25 cellular contexts compared by ENCODE assay signal in the genomic region with DNA sequence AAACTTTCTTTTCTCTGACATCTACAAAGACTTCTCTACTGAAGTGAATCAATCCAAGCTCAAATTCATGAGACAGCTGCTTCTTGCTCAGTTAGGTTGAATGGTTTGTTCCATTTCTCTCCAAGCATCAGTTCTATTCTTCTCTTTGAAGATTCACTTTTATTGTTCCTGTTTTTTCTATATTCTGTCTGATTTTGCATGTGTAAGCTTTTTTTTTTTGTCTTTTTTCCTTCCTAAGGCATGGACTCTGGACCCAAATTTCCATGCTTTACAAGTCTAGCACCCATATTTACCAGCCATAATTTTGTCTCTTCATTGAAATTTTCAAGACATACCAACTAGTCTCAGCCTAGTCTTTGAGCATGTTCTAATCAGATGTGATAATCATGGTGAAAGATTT. TPM values are rescaled to one million over a fixed set of nuclear protein-coding genes. Genes with fewer than 3 reads are reported as not detected.
DNase-seq lines count a peak whose midpoint lies in the region; ATAC-seq, FAIRE-seq and TF ChIP-seq lines count a peak whose summit lies in the region.
"Had no signal": no experiment of that assay in that cellular context is flagged by ENCODE, and none has a peak within 500 bp of the region (broad histone marks: within the 10 kb centered on the region; RNA-seq: fewer than 3 reads in every experiment).

No MANE protein-coding gene starts in this region.

- TF ChIP-seq CTCF in HepG2 (CRISPR knock-in tag; IDR thresholded peaks at IDR 0.05) (no peak), right lobe of liver (IDR thresholded peaks at IDR 0.05) (no peak), kidney (IDR thresholded peaks at IDR 0.05; ENCODE audit: borderline replicate concordance, extremely low read depth, insufficient read depth) (no peak)

- H2AFZ ChIP-seq in HepG2 (ENCODE audit: low read length) = no peak overlapping the region

- POLR2A ChIA-PET in HepG2 (lab: Yijun Ruan, JAX) = no interaction called here
- POLR2A ChIA-PET in activated CD4-positive, alpha-beta T cell treated with anti-CD3 and anti-CD28 coated beads, Interleukin-2, amount 10 ng/mL, durations not matched to agents 7 days and 5 days (lab: Charles Lee) = no interaction called here

- H3K36me3 Mint-ChIP-seq in activated CD4-positive, alpha-beta T cell treated with anti-CD3 and anti-CD28 coated beads, Interleukin-2, amount 10 ng/mL, durations not matched to agents 7 days and 5 days (ENCODE audit: low read depth) = no peaks in the 10 kb centered on the region
- no peaks in the 10 kb centered on the region for H3K36me3 Mint-ChIP-seq in activated CD8-positive, alpha-beta memory T cell treated with anti-CD3 and anti-CD28 coated beads, Interleukin-2, amount 10 ng/mL, durations not matched to agents 7 days and 5 days
- H3K36me3 Mint-ChIP-seq: CD4-positive, alpha-beta memory T cell had no signal

- no peak overlapping the region for H3K4me3 Mint-ChIP-seq in activated CD4-positive, alpha-beta T cell treated with anti-CD3 and anti-CD28 coated beads, Interleukin-2, amount 10 ng/mL, durations not matched to agents 7 days and 5 days
- H3K4me3 Mint-ChIP-seq in activated CD8-positive, alpha-beta memory T cell treated with anti-CD3 and anti-CD28 coated beads, Interleukin-2, amount 10 ng/mL, durations not matched to agents 7 days and 5 days = no peak overlapping the region
- H3K4me3 Mint-ChIP-seq: CD4-positive, alpha-beta memory T cell; HFFc6 had no signal

- intact Hi-C loops in HepG2 (cut with micrococcal nuclease; ENCODE audit: unreplicated experiment) (no loop called here), right lobe of liver (cut with DNase I) (no loop called here), kidney (cut with DNase I) (no loop called here)

- ATAC-seq in HepG2 = no peak
- no peak for ATAC-seq in right lobe of liver
- ATAC-seq in activated CD8-positive, alpha-beta memory T cell treated with anti-CD3 and anti-CD28 coated beads, Interleukin-2, amount 10 ng/mL, durations not matched to agents 7 days and 5 days = no peak

- DNase-seq in HepG2 (ENCODE audit: low spot score) = no peak
- no peak for DNase-seq in right lobe of liver
- DNase-seq in SK-N-MC (ENCODE audit: low read depth, low spot score) = no peak
- no peak for DNase-seq in activated CD4-positive, alpha-beta T cell treated with anti-CD3 and anti-CD28 coated beads, Interleukin-2, amount 10 ng/mL, durations not matched to agents 7 days and 5 days
- no peak for DNase-seq in anterior cingulate cortex (lab: John Stamatoyannopoulos, UW)
- DNase-seq in activated CD8-positive, alpha-beta memory T cell treated with anti-CD3 and anti-CD28 coated beads, Interleukin-2, amount 10 ng/mL, durations not matched to agents 7 days and 5 days = no peak
- no peak for DNase-seq in kidney
- DNase-seq: ACHN; AML-193; BE2C; Calu3; CD4-positive, alpha-beta memory T cell; COR-L47; DMS53; DMS79 treated with DMSO at 0.1 percent for 48 hours; GF-D8; GOT3; HFFc6 had no signal

- TF ChIP-seq RAD21 in HepG2 (CRISPR knock-in tag; IDR thresholded peaks at IDR 0.05) = no peak

- CTCF ChIA-PET in HepG2 (lab: Yijun Ruan, JAX; ENCODE audit: low intra/inter-chr PET ratio, low total read pairs) = no interaction called here
- CTCF ChIA-PET in activated CD4-positive, alpha-beta T cell treated with anti-CD3 and anti-CD28 coated beads, Interleukin-2, amount 10 ng/mL, durations not matched to agents 7 days and 5 days (lab: Charles Lee) = interaction anchor here (0.7 kb wide), 1 partner anchor 158 kb away, joined by 3 read pairs; no protein-coding TSS in a partner anchor
- CTCF ChIA-PET in activated CD8-positive, alpha-beta memory T cell treated with anti-CD3 and anti-CD28 coated beads, Interleukin-2, amount 10 ng/mL, durations not matched to agents 7 days and 5 days (lab: Charles Lee) = no interaction called here

- H3K9ac ChIP-seq in HepG2 (ENCODE audit: insufficient read depth, low read depth, low read length) = no peak overlapping the region
- H3K9ac ChIP-seq in SK-N-MC (ENCODE audit: insufficient read length) = no peak overlapping the region
- H3K9ac ChIP-seq in kidney (ENCODE audit: low read length in 2 of 2) = no peak overlapping the region
- H3K9ac ChIP-seq: BLaER1 treated with 17β-estradiol and CSF1 and Interleukin-3, amounts not matched to agents 10 nM and 100 nM had no signal

- H3K9me3 ChIP-seq in HepG2 (ENCODE audit: low read length) (no peaks in the 10 kb centered on the region), right lobe of liver (no peaks in the 10 kb centered on the region), SK-N-MC (ENCODE audit: low read depth, low read length) (no peaks in the 10 kb centered on the region), kidney (ENCODE audit: control insufficient read depth in 1 of 2, low read length in 2 of 2) (no peaks in the 10 kb centered on the region)
- H3K9me3 ChIP-seq: BLaER1 treated with 17β-estradiol and CSF1 and Interleukin-3, amounts not matched to agents 10 nM and 100 nM; HAP-1 had no signal

- TF ChIP-seq EP300 in HepG2 (IDR thresholded peaks at IDR 0.05; ENCODE audit: low read depth in 2 of 2, low read length in 2 of 2) (no peak), HepG2 (CRISPR knock-in tag; IDR thresholded peaks at IDR 0.05; ENCODE audit: borderline replicate concordance) (no peak)

- H3K4me1 ChIP-seq in HepG2 (ENCODE audit: insufficient read depth, low read length) (no peaks in the 10 kb centered on the region), right lobe of liver (no peaks in the 10 kb centered on the region), kidney (ENCODE audit: control insufficient read depth in 1 of 2, insufficient read depth in 1 of 2, low read depth in 1 of 2, low read length in 2 of 2) (no peaks in the 10 kb centered on the region)
- H3K4me1 ChIP-seq: BLaER1 treated with 17β-estradiol and CSF1 and Interleukin-3, amounts not matched to agents 10 nM and 100 nM; HAP-1 had no signal

- H3K27me3 Mint-ChIP-seq in activated CD4-positive, alpha-beta T cell treated with anti-CD3 and anti-CD28 coated beads, Interleukin-2, amount 10 ng/mL, durations not matched to agents 7 days and 5 days = no peaks in the 10 kb centered on the region
- H3K27me3 Mint-ChIP-seq in activated CD8-positive, alpha-beta memory T cell treated with anti-CD3 and anti-CD28 coated beads, Interleukin-2, amount 10 ng/mL, durations not matched to agents 7 days and 5 days = peaks cover 5% of the 10 kb centered on the region

- H3K4me1 Mint-ChIP-seq in activated CD4-positive, alpha-beta T cell treated with anti-CD3 and anti-CD28 coated beads, Interleukin-2, amount 10 ng/mL, durations not matched to agents 7 days and 5 days = no peaks in the 10 kb centered on the region
- H3K4me1 Mint-ChIP-seq in activated CD8-positive, alpha-beta memory T cell treated with anti-CD3 and anti-CD28 coated beads, Interleukin-2, amount 10 ng/mL, durations not matched to agents 7 days and 5 days = no peaks in the 10 kb centered on the region
- H3K4me1 Mint-ChIP-seq: CD4-positive, alpha-beta memory T cell had no signal

- no peak overlapping the region for H3K4me3 ChIP-seq in HepG2 (replicated peaks in 1 of 3; ENCODE audit: insufficient read depth in 1 of 3, low read depth in 2 of 3, low read length in 3 of 3)
- no peak overlapping the region for H3K4me3 ChIP-seq in right lobe of liver
- H3K4me3 ChIP-seq in SK-N-MC = 0 out of 2 replicates have a peak overlapping the region, but pooled peaks have one; percentile 2
- H3K4me3 ChIP-seq in kidney (ENCODE audit: low read length in 2 of 2) = no peak overlapping the region
- H3K4me3 ChIP-seq: BLaER1 treated with 17β-estradiol and CSF1 and Interleukin-3, amounts not matched to agents 10 nM and 100 nM; HAP-1 had no signal

- no peaks in the 10 kb centered on the region for H4K20me1 ChIP-seq in HepG2 (ENCODE audit: insufficient read depth, low read length)
- H4K20me1 ChIP-seq: BLaER1 treated with 17β-estradiol and CSF1 and Interleukin-3, amounts not matched to agents 10 nM and 100 nM had no signal

- no peaks in the 10 kb centered on the region for H3K9me3 Mint-ChIP-seq in activated CD4-positive, alpha-beta T cell treated with anti-CD3 and anti-CD28 coated beads, Interleukin-2, amount 10 ng/mL, durations not matched to agents 7 days and 5 days
- H3K9me3 Mint-ChIP-seq in activated CD8-positive, alpha-beta memory T cell treated with anti-CD3 and anti-CD28 coated beads, Interleukin-2, amount 10 ng/mL, durations not matched to agents 7 days and 5 days (ENCODE audit: low read depth) = no peaks in the 10 kb centered on the region
- H3K9me3 Mint-ChIP-seq: CD4-positive, alpha-beta memory T cell; HFFc6 had no signal

- FAIRE-seq in HepG2 (lab: Jason Lieb, UNC) = no peak
- peak; percentile 56 for FAIRE-seq in islet of Langerhans (lab: Jason Lieb, UNC)
- no peak for FAIRE-seq in kidney (lab: Jason Lieb, UNC)
- FAIRE-seq: A204.1, GM12891, GM18507, H54 had no signal

- no peaks in the 10 kb centered on the region for H3K79me2 ChIP-seq in HepG2 (ENCODE audit: insufficient read depth, low read length)

- no peak overlapping the region for H3K4me2 ChIP-seq in HepG2 (ENCODE audit: low read depth, low read length)
- H3K4me2 ChIP-seq: BLaER1 treated with 17β-estradiol and CSF1 and Interleukin-3, amounts not matched to agents 10 nM and 100 nM had no signal

- H3K27me3 ChIP-seq in HepG2 (ENCODE audit: control insufficient read depth in 1 of 2, insufficient read depth in 2 of 2, low read length in 2 of 2) (no peaks in the 10 kb centered on the region), right lobe of liver (no peaks in the 10 kb centered on the region)
- H3K27me3 ChIP-seq: BE2C; BLaER1 treated with 17β-estradiol and CSF1 and Interleukin-3, amounts not matched to agents 10 nM and 100 nM had no signal

- H3K27ac ChIP-seq in HepG2 (ENCODE audit: extremely low read length, insufficient read depth, low read length) = no peak overlapping the region
- no peak overlapping the region for H3K27ac ChIP-seq in right lobe of liver
- peak overlapping the region; percentile 0; the same call in 1 of the 2 replicates for H3K27ac ChIP-seq in SK-N-MC
- no peak overlapping the region for H3K27ac ChIP-seq in kidney (ENCODE audit: low read depth in 2 of 2, low read length in 2 of 2)
- H3K27ac ChIP-seq: BLaER1 treated with 17β-estradiol and CSF1 and Interleukin-3, amounts not matched to agents 10 nM and 100 nM had no signal

- BruUV-seq in HepG2 (replicated peaks; lab: Mats Ljungman, UMichigan) = no TSS peak

- in situ Hi-C loops in HepG2 (cut with HindIII; ENCODE audit: extremely low pct_ligation_motif_present, low pct_unique_long_range_greater_than_20kb) = no loop called here

- H3K36me3 ChIP-seq in HepG2 (replicated peaks in 1 of 2; ENCODE audit: control insufficient read depth in 1 of 2, insufficient read depth in 2 of 2, low read length in 2 of 2) = no peaks in the 10 kb centered on the region
- no peaks in the 10 kb centered on the region for H3K36me3 ChIP-seq in right lobe of liver
- no peaks in the 10 kb centered on the region for H3K36me3 ChIP-seq in SK-N-MC (ENCODE audit: insufficient read depth, low read length)
- H3K36me3 ChIP-seq in kidney (ENCODE audit: control insufficient read depth in 1 of 2, insufficient read depth in 2 of 2, low read length in 2 of 2) = no peaks in the 10 kb centered on the region
- H3K36me3 ChIP-seq: BE2C; BLaER1 treated with 17β-estradiol and CSF1 and Interleukin-3, amounts not matched to agents 10 nM and 100 nM; HAP-1 had no signal

- H3K27ac Mint-ChIP-seq in activated CD4-positive, alpha-beta T cell treated with anti-CD3 and anti-CD28 coated beads, Interleukin-2, amount 10 ng/mL, durations not matched to agents 7 days and 5 days = no peak overlapping the region
- no peak overlapping the region for H3K27ac Mint-ChIP-seq in activated CD8-positive, alpha-beta memory T cell treated with anti-CD3 and anti-CD28 coated beads, Interleukin-2, amount 10 ng/mL, durations not matched to agents 7 days and 5 days
- H3K27ac Mint-ChIP-seq: CD4-positive, alpha-beta memory T cell; HFFc6 had no signal

- TF ChIP-seq POLR2A in HepG2 (IDR thresholded peaks at IDR 0.05; ENCODE audit: insufficient read depth in 1 of 2, low read depth in 2 of 2, low read length in 2 of 2) = no peak
- TF ChIP-seq POLR2A in right lobe of liver (IDR thresholded peaks at IDR 0.05) = no peak

RNA-seq across cellular contexts. Expression of a gene that starts 25.9 kb away (rescaled TPM):
- total RNA-seq in HepG2 (2016; rRNA removed; fragmentation: Illumina TruSeq; extraction: Trizol) (19.4 and 21.8 TPM in 2 replicates), right lobe of liver (1 to 10 TPM; 3.9 to 7.6 (median 5.7) TPM), kidney (13.6 TPM)
- 3.0 and 4.1 TPM in 2 replicates for total RNA-seq in HepG2 (2016; cell fraction: cytosol; rRNA removed; fragmentation: Illumina TruSeq; extraction: Trizol; ENCODE audit: low read depth)
- 18.5 and 18.8 TPM in 2 replicates for total RNA-seq in HepG2 (2016; cell fraction: insoluble cytoplasmic fraction; rRNA removed; fragmentation: Illumina TruSeq; extraction: Trizol)
- 6.7 and 8.3 TPM in 2 replicates for total RNA-seq in HepG2 (2016; cell fraction: membrane; rRNA removed; fragmentation: Illumina TruSeq; extraction: Trizol)
- total RNA-seq in HepG2 (2016; cell fraction: nucleus; rRNA removed; fragmentation: Illumina TruSeq; extraction: Trizol) = 36.7 and 39.8 TPM in 2 replicates
- polyA plus RNA-seq in HepG2 (2011; rRNA removed) (8.8 and 9.5 TPM in 2 replicates), kidney (ENCODE audit: insufficient read depth, low read depth, low replicate concordance) (2.0 TPM)
- polyA plus RNA-seq in HepG2 (2011; cell fraction: cytosol; rRNA removed) = 3.9 and 6.8 TPM in 2 replicates
- polyA plus RNA-seq in HepG2 (2011; cell fraction: nucleus; rRNA removed) = 7.1 and 11.0 TPM in 2 replicates
- polyA plus RNA-seq in HepG2 (2012) = 5.4 and 7.4 TPM in 2 replicates
- 0.29 and 0.48 TPM in 2 replicates for polyA plus RNA-seq in HepG2 (2016; cell fraction: cytosol; fragmentation: Illumina TruSeq; extraction: Trizol; ENCODE audit: low read depth)
- polyA plus RNA-seq in HepG2 (2016; cell fraction: insoluble cytoplasmic fraction; fragmentation: Illumina TruSeq; extraction: Trizol; ENCODE audit: low read depth) = 10.8 and 12.3 TPM in 2 replicates
- 1.5 and 1.9 TPM in 2 replicates for polyA plus RNA-seq in HepG2 (2016; cell fraction: membrane; fragmentation: Illumina TruSeq; extraction: Trizol; ENCODE audit: low read depth)
- 14.3 and 16.7 TPM in 2 replicates for polyA plus RNA-seq in HepG2 (2016; cell fraction: nucleus; fragmentation: Illumina TruSeq; extraction: Trizol; ENCODE audit: insufficient read depth, low read depth)
- 22.2 and 28.0 TPM in 2 replicates for polyA minus RNA-seq in HepG2 (2011; rRNA and poly(A)+ RNA removed; ENCODE audit: low replicate concordance)
- 22.2 and 25.0 TPM in 2 replicates for polyA minus RNA-seq in HepG2 (2011; cell fraction: cytosol; rRNA and poly(A)+ RNA removed)
- 87.7 and 92.5 TPM in 2 replicates for polyA minus RNA-seq in HepG2 (2011; cell fraction: nucleus; rRNA and poly(A)+ RNA removed)
- total RNA-seq in activated CD4-positive, alpha-beta T cell treated with anti-CD3 and anti-CD28 coated beads, Interleukin-2, amount 10 ng/mL, durations not matched to agents 7 days and 5 days = 10 to 100 TPM; 17.6 to 17.7 TPM
- 10 to 100 TPM; 16.1 to 22.6 TPM for total RNA-seq in activated CD8-positive, alpha-beta memory T cell treated with anti-CD3 and anti-CD28 coated beads, Interleukin-2, amount 10 ng/mL, durations not matched to agents 7 days and 5 days
